Comparison of ENCODE assay signal across 9 cellular contexts in the genomic region with DNA sequence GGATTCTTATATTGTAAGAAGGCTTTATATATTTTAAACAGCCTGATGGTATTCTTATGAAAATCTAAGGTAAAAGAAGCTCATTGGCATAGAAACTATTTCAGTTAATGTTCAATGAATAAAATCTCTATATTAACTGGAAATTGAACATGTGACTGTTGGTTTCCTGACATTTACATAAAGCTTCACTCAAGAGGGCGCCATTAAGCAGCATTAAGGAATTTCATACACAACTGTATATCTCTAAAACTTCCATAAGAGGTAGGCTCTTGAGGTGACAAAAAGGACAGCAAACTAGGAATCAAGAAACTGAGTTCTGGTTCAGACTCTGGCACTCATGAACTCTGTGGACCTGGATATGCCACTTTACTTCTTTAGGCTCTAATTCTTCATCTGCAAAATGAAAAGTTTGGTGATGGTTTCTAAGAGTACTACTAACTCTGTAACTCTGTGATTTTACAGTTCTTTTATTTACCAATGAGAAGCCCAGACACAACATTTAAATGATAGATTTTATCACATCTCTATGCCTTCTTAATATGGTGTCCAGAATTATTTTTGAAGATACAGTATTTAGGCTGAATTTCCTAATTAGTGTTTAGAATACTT.
A peak's percentile ranks its signal among the peaks of the same experiment; 100 is the strongest.
DNase-seq lines count a peak whose midpoint lies in the region; ATAC-seq and TF ChIP-seq lines count a peak whose summit lies in the region.
"Had no signal": no experiment of that assay in that cellular context is flagged by ENCODE, and none has a peak within 500 bp of the region (broad histone marks: within the 10 kb centered on the region; RNA-seq: fewer than 3 reads in every experiment).

No MANE protein-coding gene starts in this region.

- POLR2A ChIA-PET in RWPE1 (lab: Yijun Ruan, JAX; ENCODE audit: low non-redundant PET): no interaction called here

- H3K27ac ChIP-seq in RWPE1: no peak overlapping the region
- H3K27ac ChIP-seq: esophagus muscularis mucosa had no signal

- TF ChIP-seq CTCF in RWPE1 (conservative IDR thresholded peaks at IDR 0.05; ENCODE audit: low read depth): peak; percentile 71

- CTCF ChIA-PET in RWPE1 (lab: Yijun Ruan, JAX): interaction anchor here (0.6 to 0.7 kb wide), 3 partner anchors 102 to 1011 kb away, joined by 3 read pairs; no protein-coding TSS in a partner anchor

- ATAC-seq in GM19455 (IDR thresholded peaks at IDR 0.05; ENCODE audit: unreplicated experiment) (no peak), GM18517 (IDR thresholded peaks at IDR 0.05; ENCODE audit: unreplicated experiment) (no peak), HG02642 (IDR thresholded peaks at IDR 0.05; ENCODE audit: poor library complexity, unreplicated experiment) (no peak)

- DNase-seq in AML-193 (lab: John Stamatoyannopoulos, UW) (peak; percentile 2 to 10), HuH-7.5 (ENCODE audit: low spot score) (peak; percentile 12), RWPE1 (ENCODE audit: low spot score) (peak; percentile 35), iPS-NIHi11 (ENCODE audit: low spot score) (peak; percentile 10)
- DNase-seq in activated CD8-positive, alpha-beta memory T cell treated with anti-CD3 and anti-CD28 coated beads, Interleukin-2, amount 50 U/mL, for 4 hours: no peak
